Comparison of ENCODE assay signal across 10 cellular contexts in genomic region chr3:10331320-10331719, GRCh38. TPM values are rescaled to one million over a fixed set of nuclear protein-coding genes. Genes with fewer than 3 reads are reported as not detected.
"Had no signal": no experiment of that assay in that cellular context is flagged by ENCODE, and none has a peak within 500 bp of the region (broad histone marks: within the 10 kb centered on the region; RNA-seq: fewer than 3 reads in every experiment).

No MANE protein-coding gene starts in this region.

- H3K4me1 ChIP-seq: HAP-1 had no signal

- H3K27ac Mint-ChIP-seq: GM23338 had no signal

- FAIRE-seq: HTR-8/SVneo, K562 had no signal

- H3K4me3 ChIP-seq: GM23338, HAP-1, K562 had no signal

- H3K36me3 ChIP-seq: HAP-1 had no signal

- H3K9me3 Mint-ChIP-seq: GM23338 had no signal

- H3K9me3 ChIP-seq: HAP-1 had no signal

- ATAC-seq: GM23338, HCT116, K562 had no signal

- DNase-seq: H7, IMR-90, KG1 had no signal

- H3K4me3 Mint-ChIP-seq: GM23338 had no signal

RNA-seq across cellular contexts. Expression of gene GHRL, which starts 38.6 kb away (rescaled TPM):
- total RNA-seq: GM23338, H4, H7, HT-29, IMR-90 had no signal
